In the genomic region with DNA sequence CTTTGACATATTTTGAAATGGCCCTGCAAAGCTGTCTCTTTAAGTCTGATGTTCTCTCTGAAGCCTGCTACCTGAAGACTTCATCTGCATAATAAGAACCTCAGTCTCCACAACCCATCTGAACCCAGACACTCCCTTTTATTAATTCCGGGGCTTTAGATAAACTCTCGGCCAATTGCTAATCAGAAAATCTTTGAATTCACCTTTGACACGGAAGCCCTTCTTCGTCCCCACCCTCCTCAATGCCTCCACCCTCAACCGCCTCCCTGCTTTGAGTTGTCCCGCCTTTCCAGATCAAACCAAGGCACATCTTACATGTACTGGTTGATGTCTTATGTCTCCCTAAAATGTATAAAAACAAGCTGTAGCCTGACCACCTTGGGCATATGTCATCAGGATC, we compare ENCODE assay signal across 33 cellular contexts. TPM values are rescaled to one million over a fixed set of nuclear protein-coding genes. Genes with fewer than 3 reads are reported as not detected.
"Had no signal": no experiment of that assay in that cellular context is flagged by ENCODE, and none has a peak within 500 bp of the region (broad histone marks: within the 10 kb centered on the region; RNA-seq: fewer than 3 reads in every experiment).

No MANE protein-coding gene starts in this region.

- H3K4me3 Mint-ChIP-seq: naive thymus-derived CD8-positive, alpha-beta T cell; nephron; neural crest cell; stimulated activated naive CD8-positive, alpha-beta T cell treated with anti-CD3 and anti-CD28 coated beads, Interleukin-15, Interleukin-2, amounts not matched to agents 100 ng/mL and 50 ng/mL, for 24 hours; type B pancreatic cell had no signal

- H3K4me1 Mint-ChIP-seq: naive thymus-derived CD8-positive, alpha-beta T cell; neural crest cell had no signal

- H3K27me3 Mint-ChIP-seq: type B pancreatic cell had no signal

- H3K27ac Mint-ChIP-seq: naive thymus-derived CD8-positive, alpha-beta T cell; nephron; stimulated activated naive CD8-positive, alpha-beta T cell treated with anti-CD3 and anti-CD28 coated beads, Interleukin-15, Interleukin-2, amounts not matched to agents 100 ng/mL and 50 ng/mL, for 24 hours; type B pancreatic cell had no signal

- FAIRE-seq: keratinocyte, pancreas had no signal

- H3K4me3 ChIP-seq: left lung, lower lobe of right lung, pancreas, prostate gland, sigmoid colon, suprapubic skin, thoracic aorta, tibial artery, uterus had no signal

- H3K27ac ChIP-seq: left lung, lower lobe of right lung, pancreas, prostate gland, sigmoid colon, suprapubic skin, thoracic aorta, tibial artery, uterus had no signal

- H3K9me3 ChIP-seq: lower lobe of right lung, pancreas, prostate gland, sigmoid colon, suprapubic skin, thoracic aorta, tibial artery, uterus had no signal

- DNase-seq: hippocampal formation; kidney glomerular epithelial cell; left cardiac atrium; left lung; lower lobe of right lung; mammary epithelial cell; mesenchymal stem cell; naive thymus-derived CD8-positive, alpha-beta T cell; nucleus accumbens; pancreas; posterior cingulate gyrus; retina; right cardiac atrium; sigmoid colon; stimulated activated CD4-positive, alpha-beta T cell treated with anti-CD3 and anti-CD28 coated beads, Interleukin-12 subunit alpha, Interleukin-12 subunit beta, amount 100 ng/mL, for 4 hours; stimulated activated CD4-positive, alpha-beta T cell treated with anti-CD3 and anti-CD28 coated beads, Interleukin-15, amount 100 ng/mL, for 24 hours; stimulated activated CD4-positive, alpha-beta T cell treated with anti-CD3 and anti-CD28 coated beads, Interleukin-2, amount 100 ng/mL, for 24 hours; stimulated activated CD4-positive, alpha-beta T cell treated with anti-CD3 and anti-CD28 coated beads, Interleukin-4, amount 100 ng/mL, for 1 hour; stimulated activated naive CD4-positive, alpha-beta T cell; tibial artery; uterus had no signal

- ATAC-seq: left cardiac atrium; left lung; lower lobe of right lung; naive thymus-derived CD8-positive, alpha-beta T cell; pancreas; right cardiac atrium had no signal

- H3K4me1 ChIP-seq: left lung, lower lobe of right lung, pancreas, prostate gland, sigmoid colon, suprapubic skin, tibial artery, uterus had no signal

- H3K27me3 ChIP-seq: left lung, pancreas, sigmoid colon, suprapubic skin, tibial artery, uterus had no signal

- H3K36me3 ChIP-seq: left lung, lower lobe of right lung, pancreas, prostate gland, sigmoid colon, suprapubic skin, thoracic aorta, tibial artery, uterus had no signal

- H3K36me3 Mint-ChIP-seq: type B pancreatic cell had no signal

RNA-seq across cellular contexts. Expression of a gene that starts 17.6 kb away (rescaled TPM):
- total RNA-seq: left cardiac atrium; left lung; liver; lower lobe of right lung; mammary epithelial cell; mucosa of gallbladder; naive thymus-derived CD8-positive, alpha-beta T cell; neural crest cell; osteoblast; prostate gland; right cardiac atrium; sigmoid colon; suprapubic skin; thoracic aorta; ureter had no signal
- polyA plus RNA-seq: keratinocyte; liver; mammary epithelial cell; naive thymus-derived CD8-positive, alpha-beta T cell; right cardiac atrium; sigmoid colon had no signal
